In the genomic region with DNA sequence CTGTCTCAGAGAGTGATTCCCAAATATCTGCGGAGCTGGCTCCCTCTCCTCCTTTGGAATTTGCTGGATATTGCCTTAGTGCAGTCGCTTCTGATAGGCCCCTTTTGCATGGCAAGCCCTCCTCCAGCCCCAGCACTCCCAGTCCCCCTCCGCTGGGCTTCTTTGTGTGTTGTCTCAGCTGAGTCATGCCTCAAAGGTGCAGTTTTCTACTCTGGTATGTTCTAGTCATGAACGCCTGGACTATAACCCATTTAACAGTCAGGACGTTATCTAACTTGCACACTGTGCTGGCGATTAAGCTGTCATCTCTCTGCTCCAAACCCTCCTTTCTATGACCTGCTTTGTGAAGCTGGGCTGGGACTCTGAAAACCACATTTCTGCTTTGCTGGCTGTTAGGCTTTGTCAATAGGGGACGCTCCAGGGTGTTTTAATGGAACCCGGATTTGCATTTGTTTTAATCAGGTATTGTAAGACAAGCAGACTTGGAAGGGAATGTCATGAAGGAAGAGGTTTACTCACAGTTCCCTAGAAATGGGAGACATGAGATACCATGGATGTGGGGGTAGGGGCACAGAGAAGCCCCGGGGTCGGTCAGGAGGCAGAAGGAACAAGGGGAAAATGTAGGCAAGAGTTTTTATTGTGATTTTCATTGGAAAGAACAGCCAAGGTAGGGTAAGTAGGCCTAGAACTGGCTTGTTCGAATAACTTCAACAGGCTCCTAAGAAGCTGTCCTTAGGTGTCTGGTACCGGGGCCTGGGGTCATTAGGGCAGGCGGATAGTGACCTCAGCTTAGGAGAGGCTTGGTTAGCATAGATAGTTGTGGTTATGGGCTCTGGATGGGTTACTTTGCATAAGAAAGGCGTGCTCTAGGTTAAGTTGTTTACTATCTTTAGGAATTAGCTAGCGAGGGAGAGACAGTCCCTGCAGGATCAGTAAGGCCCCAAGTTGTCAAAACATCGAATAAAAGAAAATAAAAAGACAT, we compare ENCODE assay signal across 22 cellular contexts. TPM values are rescaled to one million over a fixed set of nuclear protein-coding genes. Genes with fewer than 3 reads are reported as not detected.
DNase-seq lines count a peak whose midpoint lies in the region; ATAC-seq, FAIRE-seq and TF ChIP-seq lines count a peak whose summit lies in the region.
"Had no signal": no experiment of that assay in that cellular context is flagged by ENCODE, and none has a peak within 500 bp of the region (broad histone marks: within the 10 kb centered on the region; RNA-seq: fewer than 3 reads in every experiment).

No MANE protein-coding gene starts in this region.

- H3K9ac ChIP-seq in NT2/D1 (ENCODE audit: insufficient read length, low read depth), result no peak overlapping the region

- intact Hi-C loops in spleen (cut with DNase I; ENCODE audit: low total_unique reads), result no loop called here

- WGBS in lung, 2 donors, result 80 to 87% methylated on average over 16 of the region's 16 CpGs
- 78 to 85% (median 83%) methylated on average over 16 of the region's 16 CpGs for WGBS in spleen, 5 donors

- H3K4me3 ChIP-seq in NT2/D1 (ENCODE audit: insufficient read length, low read depth) (no peak overlapping the region), bronchial epithelial cell (ENCODE audit: low read depth, low read length) (no peak overlapping the region), lung (no peak overlapping the region), spleen (no peak overlapping the region)
- H3K4me3 ChIP-seq: GM12878, mucosa of descending colon had no signal

- TF ChIP-seq POLR2A in spleen (IDR thresholded peaks at IDR 0.05), result no peak

- DNase-seq in Daoy (ENCODE audit: low read depth), result peak; percentile 36
- DNase-seq in NT2/D1 (ENCODE audit: low read depth, low spot score), result peak; percentile 97
- no peak for DNase-seq in bronchial epithelial cell (ENCODE audit: low read depth)
- peak; percentile 7 for DNase-seq in lung (ENCODE audit: low spot score)
- DNase-seq in stimulated activated CD4-positive, alpha-beta T cell treated with anti-CD3 and anti-CD28 coated beads, Interleukin-15, amount 100 ng/mL, for 24 hours, result no peak
- no peak for DNase-seq in spleen
- no peak for DNase-seq in UCSD-AML1 (lab: John Stamatoyannopoulos, UW; ENCODE audit: unreplicated experiment)
- DNase-seq: activated effector memory CD4-positive, alpha-beta T cell treated with anti-CD3 and anti-CD28 coated beads, Interleukin-2, amount 50 U/mL, for 16 hours; aorta; kidney glomerular epithelial cell; mucosa of descending colon; NCI-H146; NCI-H226; NK-92 treated with Interleukin-12 subunit alpha and Interleukin-12 subunit beta, amount 100 ng/mL, for 24 hours; stimulated activated CD4-positive, alpha-beta T cell treated with anti-CD3 and anti-CD28 coated beads, Interleukin-4, amount 100 ng/mL, for 4 hours; stimulated activated CD8-positive, alpha-beta memory T cell treated with anti-CD3 and anti-CD28 coated beads, Interleukin-4, amount 100 ng/mL, for 48 hours had no signal

- peaks cover 7% of the 10 kb centered on the region for H3K4me1 ChIP-seq in NT2/D1 (ENCODE audit: insufficient read depth, insufficient read length)
- no peaks in the 10 kb centered on the region for H3K4me1 ChIP-seq in lung (ENCODE audit: control insufficient read depth in 2 of 2, insufficient read depth in 2 of 2, low read length in 2 of 2)
- H3K4me1 ChIP-seq in spleen, result no peaks in the 10 kb centered on the region

- H3K9me3 ChIP-seq in NT2/D1 (ENCODE audit: insufficient read depth, low read length), result no peaks in the 10 kb centered on the region
- H3K9me3 ChIP-seq in lung (ENCODE audit: control insufficient read depth in 2 of 2, insufficient read depth in 1 of 2, low read length in 1 of 2), result no peaks in the 10 kb centered on the region
- no peaks in the 10 kb centered on the region for H3K9me3 ChIP-seq in spleen
- H3K9me3 ChIP-seq: mucosa of descending colon had no signal

- no peak overlapping the region for H3K27ac ChIP-seq in lung (ENCODE audit: low read depth in 1 of 2, low read length in 1 of 2)
- H3K27ac ChIP-seq in spleen, result no peak overlapping the region

- H3K36me3 ChIP-seq in NT2/D1 (ENCODE audit: insufficient read depth, insufficient read length, low read length) (no peaks in the 10 kb centered on the region), bronchial epithelial cell (ENCODE audit: control insufficient read depth, insufficient read depth, low read length) (no peaks in the 10 kb centered on the region), lung (ENCODE audit: control insufficient read depth in 2 of 2, insufficient read depth in 2 of 2, low read length in 2 of 2) (no peaks in the 10 kb centered on the region), spleen (no peaks in the 10 kb centered on the region)

- ATAC-seq in lung (ENCODE audit: insufficient read depth, low FRiP score) (no peak), GM21529 (IDR thresholded peaks at IDR 0.05; ENCODE audit: unreplicated experiment) (no peak)
- ATAC-seq: activated CD4-positive, CD25-positive, alpha-beta regulatory T cell treated with anti-CD3 and anti-CD28 coated beads, Interleukin-2, amount 50 U/mL, for 24 hours; GM12878; mucosa of descending colon had no signal

- peak; percentile 76 for FAIRE-seq in bronchial epithelial cell (lab: Jason Lieb, UNC)
- FAIRE-seq: GM12878 had no signal

- no peak for TF ChIP-seq CTCF in bronchial epithelial cell (IDR thresholded peaks at IDR 0.05; ENCODE audit: insufficient read depth, low read length, severe bottlenecking)
- no peak for TF ChIP-seq CTCF in lung (IDR thresholded peaks at IDR 0.05; ENCODE audit: control extremely low read depth, extremely low read depth)
- no peak for TF ChIP-seq CTCF in spleen (IDR thresholded peaks at IDR 0.05 in 8 of 11, conservative IDR thresholded peaks at IDR 0.05 in 3 of 11)

- H3K27me3 ChIP-seq in NT2/D1 (ENCODE audit: insufficient read depth, insufficient read length) (peaks cover 100% of the 10 kb centered on the region), bronchial epithelial cell (ENCODE audit: control insufficient read depth, insufficient read depth, low read length) (no peaks in the 10 kb centered on the region), lung (ENCODE audit: control insufficient read depth, insufficient read depth) (no peaks in the 10 kb centered on the region), spleen (replicated peaks in 1 of 7) (peaks cover 0 to 46% (median 0%) of the 10 kb centered on the region in 7 donors)

RNA-seq across cellular contexts. Expression of a gene that starts 20.4 kb away (rescaled TPM):
- total RNA-seq in Daoy (2014; rRNA removed; shearing (Covaris generic)), result 0.03 and 0.29 TPM in 2 replicates
- under 0.01 TPM in 2 replicates for total RNA-seq in bronchial epithelial cell
- under 1 TPM; 0.18 to 0.43 TPM for total RNA-seq in lung
- polyA plus RNA-seq in lung, result under 1 TPM; 0.08 to 0.16 TPM
- total RNA-seq in spleen, result under 1 TPM; 0.26 to 0.70 (median 0.60) TPM
- under 1 TPM; 0.10 to 0.15 (median 0.13) TPM for polyA plus RNA-seq in spleen
- total RNA-seq: aorta had no signal
- polyA plus RNA-seq: aorta had no signal

RNA-seq across cellular contexts. Expression of a gene that starts 27.0 kb away (rescaled TPM):
- 42.3 and 49.2 TPM in 2 replicates for total RNA-seq in Daoy (2014; rRNA removed; shearing (Covaris generic))
- total RNA-seq in bronchial epithelial cell (50.1 and 67.1 TPM in 2 replicates), lung (10 to 100 TPM; 30.5 to 55.5 TPM), spleen (10 to 100 TPM; 32.1 to 48.8 (median 40.6) TPM)
- polyA plus RNA-seq in lung (10 to 100 TPM; 40.9 to 47.6 TPM), spleen (10 to 100 TPM; 35.7 to 53.2 (median 52.9) TPM)

RNA-seq across cellular contexts. Expression of a gene that starts 39.7 kb away (rescaled TPM):
- not detected in 2 replicates for total RNA-seq in Daoy (2014; rRNA removed; shearing (Covaris generic))
- not detected in 2 replicates for total RNA-seq in bronchial epithelial cell
- not detected for total RNA-seq in lung
- polyA plus RNA-seq in lung, result not detected
- total RNA-seq in spleen, result under 1 TPM in 1 of 7 donors, not detected in 6; 0.23 TPM
- not detected for polyA plus RNA-seq in spleen
- total RNA-seq: epithelial cell of proximal tubule, M059J had no signal

RNA-seq across cellular contexts. Expression of a gene that starts 59.5 kb away (rescaled TPM):
- 2.9 and 3.8 TPM in 2 replicates for total RNA-seq in Daoy (2014; rRNA removed; shearing (Covaris generic))
- total RNA-seq in bronchial epithelial cell (1.0 and 1.1 TPM in 2 replicates), lung (under 1 TPM; 0.17 to 0.95 TPM), spleen (1 to 10 TPM in 6 of 7 donors, under 1 TPM in 1; 0.42 to 3.8 (median 1.5) TPM)
- polyA plus RNA-seq in lung (under 1 TPM; 0.43 to 0.53 TPM), spleen (under 1 TPM; 0.35 to 0.99 (median 0.57) TPM)
- total RNA-seq: T-helper 1 cell treated with Interleukin-12 subunit alpha and Interleukin-12 subunit beta and Interleukin-4 antibody, amounts not matched to agents 30 ng/mL and 1 ng/mL, for 36 hours had no signal

Comparison
In these comparisons a context has a peak if more than half of its experiments do, and no peak if none do; other contexts are left out.
1. DNase-seq: peak in Daoy (single experiment), NT2/D1 (single experiment) and lung (single experiment); none in bronchial epithelial cell (single experiment), stimulated activated CD4-positive, alpha-beta T cell treated with anti-CD3 and anti-CD28 coated beads, Interleukin-15, amount 100 ng/mL, for 24 hours (single experiment), spleen (single experiment) and UCSD-AML1 (single experiment).